ENCODE assay signal across 1 cellular context in genomic region chr12:19539836-19540235, GRCh38.
TF ChIP-seq lines count a peak whose summit lies in the region.

No MANE protein-coding gene starts in this region.

TF ChIP-seq in WTC11, 78 proteins besides CTCF, POLR2A, EP300 and RAD21 (continued from another document):
- TF ChIP-seq, protein P1, sequence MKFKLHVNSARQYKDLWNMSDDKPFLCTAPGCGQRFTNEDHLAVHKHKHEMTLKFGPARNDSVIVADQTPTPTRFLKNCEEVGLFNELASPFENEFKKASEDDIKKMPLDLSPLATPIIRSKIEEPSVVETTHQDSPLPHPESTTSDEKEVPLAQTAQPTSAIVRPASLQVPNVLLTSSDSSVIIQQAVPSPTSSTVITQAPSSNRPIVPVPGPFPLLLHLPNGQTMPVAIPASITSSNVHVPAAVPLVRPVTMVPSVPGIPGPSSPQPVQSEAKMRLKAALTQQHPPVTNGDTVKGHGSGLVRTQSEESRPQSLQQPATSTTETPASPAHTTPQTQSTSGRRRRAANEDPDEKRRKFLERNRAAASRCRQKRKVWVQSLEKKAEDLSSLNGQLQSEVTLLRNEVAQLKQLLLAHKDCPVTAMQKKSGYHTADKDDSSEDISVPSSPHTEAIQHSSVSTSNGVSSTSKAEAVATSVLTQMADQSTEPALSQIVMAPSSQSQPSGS (CRISPR knock-in tag; IDR thresholded peaks at IDR 0.05; ENCODE audit: borderline replicate concordance, low read depth) = no peak
- TF ChIP-seq, protein P2, sequence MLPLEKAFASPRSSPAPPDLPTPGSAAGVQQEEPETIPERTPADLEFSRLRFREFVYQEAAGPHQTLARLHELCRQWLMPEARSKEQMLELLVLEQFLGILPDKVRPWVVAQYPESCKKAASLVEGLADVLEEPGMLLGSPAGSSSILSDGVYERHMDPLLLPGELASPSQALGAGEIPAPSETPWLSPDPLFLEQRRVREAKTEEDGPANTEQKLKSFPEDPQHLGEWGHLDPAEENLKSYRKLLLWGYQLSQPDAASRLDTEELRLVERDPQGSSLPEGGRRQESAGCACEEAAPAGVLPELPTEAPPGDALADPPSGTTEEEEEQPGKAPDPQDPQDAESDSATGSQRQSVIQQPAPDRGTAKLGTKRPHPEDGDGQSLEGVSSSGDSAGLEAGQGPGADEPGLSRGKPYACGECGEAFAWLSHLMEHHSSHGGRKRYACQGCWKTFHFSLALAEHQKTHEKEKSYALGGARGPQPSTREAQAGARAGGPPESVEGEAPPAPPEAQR (CRISPR knock-in tag; IDR thresholded peaks at IDR 0.05) = no peak
